Comparison of ENCODE assay signal across 8 cellular contexts in genomic region chr13:32811297-32811800, GRCh38.
A peak's percentile ranks its signal among the peaks of the same experiment; 100 is the strongest.
DNase-seq lines count a peak whose midpoint lies in the region; ATAC-seq and TF ChIP-seq lines count a peak whose summit lies in the region.

No MANE protein-coding gene starts in this region.

- H3K36me3 Mint-ChIP-seq in type B pancreatic cell: no peaks in the 10 kb centered on the region
- H3K36me3 Mint-ChIP-seq in H9 (ENCODE audit: insufficient read depth in 1 of 3, low read depth in 3 of 3): no peaks in the 10 kb centered on the region; a peak in 1 of 7 replicates

- no peak for TF ChIP-seq CTCF in type B pancreatic cell (conservative IDR thresholded peaks at IDR 0.05)
- no peak for TF ChIP-seq CTCF in H9 (conservative IDR thresholded peaks at IDR 0.05)

- ATAC-seq in GM19324 (IDR thresholded peaks at IDR 0.05; ENCODE audit: low FRiP score, unreplicated experiment): peak; percentile 57
- peak; percentile 65 for ATAC-seq in HG03521 (IDR thresholded peaks at IDR 0.05; ENCODE audit: unreplicated experiment)
- no peak for ATAC-seq in HG03565 (IDR thresholded peaks at IDR 0.05; ENCODE audit: unreplicated experiment)

- H3K4me1 Mint-ChIP-seq in type B pancreatic cell (ENCODE audit: unreplicated experiment) (peaks cover 8% of the 10 kb centered on the region), H9 (peaks cover 0 to 6% of the 10 kb centered on the region in 2 experiments; a peak in 2 of 4 replicates)

- no peak overlapping the region for H3K14ac ChIP-seq in H9 (ENCODE audit: insufficient read depth, low read length)

- no peaks in the 10 kb centered on the region for H3K79me1 ChIP-seq in H9 (ENCODE audit: insufficient read depth, low read depth, low read length, poor library complexity, severe bottlenecking)

- H3K27me3 ChIP-seq in adipocyte (replicated peaks; ENCODE audit: control insufficient read depth, insufficient read depth, low read length): no peaks in the 10 kb centered on the region
- H3K27me3 ChIP-seq in H9 (ENCODE audit: insufficient read depth, low read length): no peaks in the 10 kb centered on the region

- H4K20me1 ChIP-seq in H9 (ENCODE audit: control insufficient read depth, insufficient read depth, insufficient read length): no peaks in the 10 kb centered on the region

- H3K4me1 ChIP-seq in adipocyte (ENCODE audit: control insufficient read depth, insufficient read depth, low read length) (peaks cover 5% of the 10 kb centered on the region), H9 (ENCODE audit: insufficient read depth, low read length) (no peaks in the 10 kb centered on the region)

- H3K9me3 Mint-ChIP-seq in type B pancreatic cell (peaks cover 10% of the 10 kb centered on the region), H9 (peaks cover 3 to 4% of the 10 kb centered on the region in 2 experiments; a peak in 3 of 5 replicates)

- H3K23ac ChIP-seq in H9 (ENCODE audit: insufficient read length, low read depth, low read length): no peak overlapping the region

- H3K4me2 ChIP-seq in H9 (ENCODE audit: insufficient read depth, insufficient read length, low read length): no peak overlapping the region

- no peak overlapping the region for H3K56ac ChIP-seq in H9 (ENCODE audit: insufficient read length, low read depth, low read length)

- H4K8ac ChIP-seq in H9 (replicated peaks; ENCODE audit: insufficient read length, low read depth, low read length): no peak overlapping the region

- H3K4ac ChIP-seq in H9 (ENCODE audit: low read depth, low read length): no peak overlapping the region

- no peak overlapping the region for H2AK5ac ChIP-seq in H9 (ENCODE audit: insufficient read length, low read length)

- no peak overlapping the region for H3T11ph ChIP-seq in H9 (ENCODE audit: low read length)

- no peak overlapping the region for H2BK15ac ChIP-seq in H9 (ENCODE audit: low read depth, low read length)

- H3K27ac Mint-ChIP-seq in type B pancreatic cell: peak overlapping the region; percentile 75
- no peak overlapping the region for H3K27ac Mint-ChIP-seq in H9

- H3K27me3 Mint-ChIP-seq in type B pancreatic cell (no peaks in the 10 kb centered on the region), H9 (ENCODE audit: low read depth) (no peaks in the 10 kb centered on the region; the same call in 1 of the 2 replicates)

- H3K9ac ChIP-seq in adipocyte (ENCODE audit: low read length): no peak overlapping the region
- no peak overlapping the region for H3K9ac ChIP-seq in H9 (ENCODE audit: extremely low read depth, insufficient read length, low read length)

- no peaks in the 10 kb centered on the region for H3K36me3 ChIP-seq in adipocyte (ENCODE audit: control insufficient read depth, insufficient read depth, low read length, severe bottlenecking)

- no peak overlapping the region for H3K18ac ChIP-seq in H9 (ENCODE audit: insufficient read length, low read depth, low read length)

- H2BK12ac ChIP-seq in H9 (ENCODE audit: insufficient read length, low read depth, low read length): no peak overlapping the region

- H2BK120ac ChIP-seq in H9 (ENCODE audit: low read depth, low read length, poor library complexity, severe bottlenecking): no peak overlapping the region

- H3K23me2 ChIP-seq in H9 (ENCODE audit: insufficient read length, low read depth, low read length, poor library complexity, severe bottlenecking): no peaks in the 10 kb centered on the region

- no peaks in the 10 kb centered on the region for H3K9me3 ChIP-seq in adipocyte (ENCODE audit: control insufficient read depth, low read length)
- H3K9me3 ChIP-seq in H9 (ENCODE audit: control insufficient read depth, low read depth, low read length): no peaks in the 10 kb centered on the region

- H2BK5ac ChIP-seq in H9 (ENCODE audit: insufficient read length, low read length): no peak overlapping the region

- peak overlapping the region; percentile 68 for H3K4me3 Mint-ChIP-seq in type B pancreatic cell
- no peak overlapping the region for H3K4me3 Mint-ChIP-seq in H9

- WGBS in H9 (ENCODE audit: extremely low coverage, insufficient read length, low lambda C conversion rate): no CpG with 5 or more reads among the region's 7 CpGs

- H4K5ac ChIP-seq in H9 (ENCODE audit: insufficient read length, low read depth, low read length): no peak overlapping the region

- peak; percentile 44 for DNase-seq in COR-L47 (lab: John Stamatoyannopoulos, UW)
- peak; percentile 47 for DNase-seq in adipocyte (ENCODE audit: low read depth)
- DNase-seq in type B pancreatic cell (ENCODE audit: extremely low spot score, unreplicated experiment): no peak
- DNase-seq in H9: no peak
- no peak for DNase-seq in amniotic stem cell (lab: John Stamatoyannopoulos, UW)

- no peaks in the 10 kb centered on the region for H3K79me2 ChIP-seq in H9 (ENCODE audit: insufficient read depth, low read length)

- no peak overlapping the region for H3K27ac ChIP-seq in H9 (ENCODE audit: insufficient read length, low read depth, low read length)

- H4K91ac ChIP-seq in H9 (ENCODE audit: insufficient read length, low read depth, low read length): no peak overlapping the region

- no peak overlapping the region for H2BK20ac ChIP-seq in H9 (ENCODE audit: low read depth, low read length, poor library complexity, severe bottlenecking)

- no peak overlapping the region for H2AFZ ChIP-seq in H9 (ENCODE audit: low read length)

- H3K4me3 ChIP-seq in adipocyte (ENCODE audit: low read length): no peak overlapping the region

Comparison
In these comparisons a context has a peak if more than half of its experiments do, and no peak if none do; other contexts are left out.
1. DNase-seq: peak in COR-L47 (single experiment) and adipocyte (single experiment); none in type B pancreatic cell (single experiment), H9 (single experiment) and amniotic stem cell (single experiment).